8 cellular contexts compared by ENCODE assay signal in genomic region chr7:2759736-2760097, GRCh38.
DNase-seq lines count a peak whose midpoint lies in the region; ATAC-seq and TF ChIP-seq lines count a peak whose summit lies in the region.
"Had no signal": no experiment of that assay in that cellular context is flagged by ENCODE, and none has a peak within 500 bp of the region (broad histone marks: within the 10 kb centered on the region; RNA-seq: fewer than 3 reads in every experiment).

No MANE protein-coding gene starts in this region.

- ATAC-seq in RWPE2 (ENCODE audit: low read depth) (no peak), heart right ventricle (peak in 3 of 8 donors; percentile 7 to 24 (median 8)), GM21447 (IDR thresholded peaks at IDR 0.05; ENCODE audit: unreplicated experiment) (no peak), GM21360 (IDR thresholded peaks at IDR 0.05; ENCODE audit: unreplicated experiment) (no peak)

- H3K27ac ChIP-seq in RWPE2 (ENCODE audit: poor library complexity, severe bottlenecking) (peak overlapping the region; percentile 94), heart right ventricle (peak overlapping the region in 9 of 10 donors; percentile 83 to 99 (median 92)), skin epidermis (peak overlapping the region in 19 of 21 experiments; percentile 26 to 92 (median 78))

- intact Hi-C loops in heart right ventricle (cut with DNase I) = loop anchor here in 8 of 10 donors (2.0 to 10.0 kb wide), 9 partner anchors 38 to 103 kb away; partner anchors contain the start of gene GNA12 (in 3 of the 8)

- TF ChIP-seq CTCF in RWPE2 (IDR thresholded peaks at IDR 0.05; ENCODE audit: poor library complexity, severe bottlenecking) (no peak), heart right ventricle (IDR thresholded peaks at IDR 0.05) (no peak)

- H3K36me3 ChIP-seq in RWPE2 (ENCODE audit: low read depth) = peaks cover 17% of the 10 kb centered on the region
- H3K36me3 ChIP-seq in heart right ventricle = peaks cover 0 to 3% (median 0%) of the 10 kb centered on the region in 9 donors

- H3K4me3 ChIP-seq in RWPE2 (ENCODE audit: severe bottlenecking) = no peak overlapping the region
- peak overlapping the region in 2 of 10 donors; percentile 22 to 27 for H3K4me3 ChIP-seq in heart right ventricle
- no peak overlapping the region for H3K4me3 ChIP-seq in skin epidermis

- 38 to 57% methylated on average over 8 of the region's 8 CpGs for WGBS in heart right ventricle, 2 donors

- peak; percentile 90 for DNase-seq in LHCN-M2 (ENCODE audit: low read depth)
- DNase-seq in RWPE2 (ENCODE audit: low spot score) = no peak
- DNase-seq in heart right ventricle = no peak
- DNase-seq in stimulated activated naive CD4-positive, alpha-beta T cell treated with Interleukin-2 at 50 U/mL for 16 hours (lab: John Stamatoyannopoulos, UW) = no peak
- DNase-seq: NCI-H524 had no signal

- H3K4me1 ChIP-seq in RWPE2 (ENCODE audit: insufficient read depth, poor library complexity, severe bottlenecking) (peaks cover 32% of the 10 kb centered on the region), heart right ventricle (peaks cover 30 to 80% (median 71%) of the 10 kb centered on the region in 9 donors)

- H3K9me3 ChIP-seq in RWPE2 (ENCODE audit: severe bottlenecking) (no peaks in the 10 kb centered on the region), heart right ventricle (peaks cover 0 to 3% (median 0%) of the 10 kb centered on the region in 11 donors)

- H3K27me3 ChIP-seq in RWPE2 (ENCODE audit: insufficient read depth, poor library complexity, severe bottlenecking) (no peaks in the 10 kb centered on the region), heart right ventricle (no peaks in the 10 kb centered on the region)
